In the genomic region with DNA sequence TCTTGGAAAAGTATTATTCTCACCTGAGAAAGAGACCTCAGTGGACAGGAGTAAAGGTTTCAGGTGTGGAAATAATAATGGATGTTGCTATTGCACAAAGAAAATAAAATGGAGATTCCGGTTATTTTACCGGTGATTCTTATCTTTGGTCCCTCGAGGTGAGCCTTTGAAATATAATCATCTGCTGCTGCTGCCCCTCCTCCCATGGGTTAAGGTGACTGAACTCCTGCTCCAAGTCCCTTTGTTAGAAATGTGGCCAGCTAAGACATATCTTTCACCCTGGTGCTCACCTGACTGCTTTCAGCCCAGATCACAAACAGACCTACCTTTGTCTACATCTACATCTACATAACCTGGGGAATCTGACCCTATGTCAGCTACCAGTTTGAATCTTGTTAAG, we compare ENCODE assay signal across 27 cellular contexts. TPM values are rescaled to one million over a fixed set of nuclear protein-coding genes. Genes with fewer than 3 reads are reported as not detected.
DNase-seq lines count a peak whose midpoint lies in the region; ATAC-seq and TF ChIP-seq lines count a peak whose summit lies in the region.
"Had no signal": no experiment of that assay in that cellular context is flagged by ENCODE, and none has a peak within 500 bp of the region (broad histone marks: within the 10 kb centered on the region; RNA-seq: fewer than 3 reads in every experiment).

No MANE protein-coding gene starts in this region.

- TF ChIP-seq POLR2A in heart left ventricle (IDR thresholded peaks at IDR 0.05) = no peak

- H3K4me3 Mint-ChIP-seq in HFFc6 = peak overlapping the region; percentile 13; the same call in 1 of the 2 replicates
- H3K4me3 Mint-ChIP-seq: activated naive CD8-positive, alpha-beta T cell; stimulated activated effector memory CD8-positive, alpha-beta T cell treated with anti-CD3 and anti-CD28 coated beads, Interleukin-12 subunit alpha, Interleukin-12 subunit beta, amount 100 ng/mL, for 72 hours had no signal

- H3K4me3 ChIP-seq in heart left ventricle = no peak overlapping the region
- H3K4me3 ChIP-seq: BLaER1, left ventricle myocardium inferior, prostate gland, tibial nerve had no signal

- H3K4me1 Mint-ChIP-seq in HFFc6 (ENCODE audit: low read depth) = peaks cover 42% of the 10 kb centered on the region
- H3K4me1 Mint-ChIP-seq: stimulated activated effector memory CD8-positive, alpha-beta T cell treated with anti-CD3 and anti-CD28 coated beads, Interleukin-12 subunit alpha, Interleukin-12 subunit beta, amount 100 ng/mL, for 72 hours had no signal

- H3K27ac Mint-ChIP-seq in HFFc6 = peak overlapping the region; percentile 91
- H3K27ac Mint-ChIP-seq: activated naive CD8-positive, alpha-beta T cell; stimulated activated effector memory CD8-positive, alpha-beta T cell treated with anti-CD3 and anti-CD28 coated beads, Interleukin-12 subunit alpha, Interleukin-12 subunit beta, amount 100 ng/mL, for 72 hours had no signal

- no peak for TF ChIP-seq CTCF in HFFc6 (IDR thresholded peaks at IDR 0.05)
- TF ChIP-seq CTCF in heart left ventricle (IDR thresholded peaks at IDR 0.05) = no peak

- no peaks in the 10 kb centered on the region for H3K9me3 ChIP-seq in heart left ventricle
- H3K9me3 ChIP-seq: BLaER1, left ventricle myocardium inferior, prostate gland, tibial nerve had no signal

- no peak overlapping the region for H3K27ac ChIP-seq in heart left ventricle
- H3K27ac ChIP-seq: BLaER1, epithelial cell of prostate, KMS-11, left ventricle myocardium inferior, prostate gland, tibial nerve, WERI-Rb-1 had no signal

- intact Hi-C loops in heart left ventricle (cut with DNase I) = no loop called here

- no peaks in the 10 kb centered on the region for H3K9me3 Mint-ChIP-seq in HFFc6
- H3K9me3 Mint-ChIP-seq: stimulated activated effector memory CD8-positive, alpha-beta T cell treated with anti-CD3 and anti-CD28 coated beads, Interleukin-12 subunit alpha, Interleukin-12 subunit beta, amount 100 ng/mL, for 72 hours had no signal

- peaks cover 0 to 9% (median 0%) of the 10 kb centered on the region in 12 donors for H3K4me1 ChIP-seq in heart left ventricle
- H3K4me1 ChIP-seq: BLaER1, left ventricle myocardium inferior, prostate gland, tibial nerve had no signal

- ATAC-seq in left lobe of liver (no peak), heart left ventricle (no peak), GM19395 (IDR thresholded peaks at IDR 0.05; ENCODE audit: unreplicated experiment) (no peak)
- ATAC-seq: stimulated activated effector memory CD8-positive, alpha-beta T cell treated with anti-CD3 and anti-CD28 coated beads, Interleukin-12 subunit alpha, Interleukin-12 subunit beta, amount 100 ng/mL, for 72 hours had no signal

- no peak for DNase-seq in HFFc6
- DNase-seq in SK-MEL-5 (ENCODE audit: low read depth, low spot score) = peak; percentile 10
- DNase-seq in left kidney (ENCODE audit: low read depth, low spot score) = peak; percentile 13
- DNase-seq in left lobe of liver (ENCODE audit: low spot score) = no peak
- DNase-seq in heart left ventricle = no peak
- no peak for DNase-seq in NCI-H2029 (lab: John Stamatoyannopoulos, UW)
- DNase-seq: activated CD4-positive, alpha-beta T cell treated with anti-CD3 and anti-CD28 coated beads for 4 hours; activated CD8-positive, alpha-beta memory T cell treated with anti-CD3 and anti-CD28 coated beads for 24 hours; activated effector memory CD4-positive, alpha-beta T cell treated with anti-CD3 and anti-CD28 coated beads, Interleukin-2, amount 50 U/mL, for 16 hours; hypothalamus; left ventricle myocardium inferior; mesendoderm; MM.1S; NCI-H1105 treated with DMSO at 0.1 percent for 48 hours; NCI-H187 treated with DMSO at 0.1 percent for 48 hours; NCI-H524; Right ventricle myocardium superior; stimulated activated CD4-positive, alpha-beta T cell treated with anti-CD3 and anti-CD28 coated beads, Interleukin-15, amount 100 ng/mL, for 24 hours; WERI-Rb-1 had no signal

- H3K36me3 ChIP-seq in heart left ventricle = no peaks in the 10 kb centered on the region
- H3K36me3 ChIP-seq: BLaER1, prostate gland, tibial nerve, WERI-Rb-1 had no signal

- in situ Hi-C loops in SK-MEL-5 (cut with HindIII; ENCODE audit: low pct_unique_long_range_greater_than_20kb, low sequenced_read_pairs) = no loop called here

- H3K27me3 ChIP-seq in heart left ventricle = no peaks in the 10 kb centered on the region
- H3K27me3 ChIP-seq: BLaER1, tibial nerve had no signal

- H3K27me3 Mint-ChIP-seq in HFFc6 (ENCODE audit: insufficient read depth) = no peaks in the 10 kb centered on the region
- H3K27me3 Mint-ChIP-seq: activated naive CD8-positive, alpha-beta T cell had no signal

- H3K36me3 Mint-ChIP-seq in HFFc6 (ENCODE audit: low read depth) = peaks cover 5% of the 10 kb centered on the region
- H3K36me3 Mint-ChIP-seq: stimulated activated effector memory CD8-positive, alpha-beta T cell treated with anti-CD3 and anti-CD28 coated beads, Interleukin-12 subunit alpha, Interleukin-12 subunit beta, amount 100 ng/mL, for 72 hours had no signal

- 75 to 95% (median 78%) methylated on average over 3 of the region's 3 CpGs for WGBS in heart left ventricle, 4 donors

RNA-seq across cellular contexts. Expression of gene CUBN, which starts 5.7 kb away (rescaled TPM):
- total RNA-seq in HFFc6 (2021; fragmentation: NEBNext Ultra II Directional; extraction: Animal tissue kit (Norgen Biotek cat#: 25700)) = 1 to 10 TPM in 3 of 6 experiments, under 1 TPM in 3; 0.43 to 1.7 (median 1.2) TPM
- total RNA-seq in SK-MEL-5 (2014; rRNA removed; shearing (Covaris generic)) = 4.9 and 7.8 TPM in 2 replicates
- polyA plus RNA-seq in SK-MEL-5 (2015; cell fraction: cytosol; rRNA removed) = 1.7 and 3.4 TPM in 2 replicates
- polyA plus RNA-seq in SK-MEL-5 (2015; cell fraction: nucleus; rRNA removed) = 4.2 and 6.7 TPM in 2 replicates
- total RNA-seq in left lobe of liver = 0.25 TPM
- 1 to 10 TPM in 2 of 9 donors, under 1 TPM in 7; 0.28 to 1.5 (median 0.51) TPM for total RNA-seq in heart left ventricle
- under 1 TPM; 0.07 to 0.27 TPM for polyA plus RNA-seq in heart left ventricle

Comparison
In these comparisons a context has a peak if more than half of its experiments do, and no peak if none do; other contexts are left out.
1. DNase-seq: peak in SK-MEL-5 (single experiment) and left kidney (single experiment); none in HFFc6 (single experiment), left lobe of liver (single experiment), heart left ventricle (0 of 5) and NCI-H2029 (single experiment).